8 cellular contexts compared by ENCODE assay signal in the genomic region with DNA sequence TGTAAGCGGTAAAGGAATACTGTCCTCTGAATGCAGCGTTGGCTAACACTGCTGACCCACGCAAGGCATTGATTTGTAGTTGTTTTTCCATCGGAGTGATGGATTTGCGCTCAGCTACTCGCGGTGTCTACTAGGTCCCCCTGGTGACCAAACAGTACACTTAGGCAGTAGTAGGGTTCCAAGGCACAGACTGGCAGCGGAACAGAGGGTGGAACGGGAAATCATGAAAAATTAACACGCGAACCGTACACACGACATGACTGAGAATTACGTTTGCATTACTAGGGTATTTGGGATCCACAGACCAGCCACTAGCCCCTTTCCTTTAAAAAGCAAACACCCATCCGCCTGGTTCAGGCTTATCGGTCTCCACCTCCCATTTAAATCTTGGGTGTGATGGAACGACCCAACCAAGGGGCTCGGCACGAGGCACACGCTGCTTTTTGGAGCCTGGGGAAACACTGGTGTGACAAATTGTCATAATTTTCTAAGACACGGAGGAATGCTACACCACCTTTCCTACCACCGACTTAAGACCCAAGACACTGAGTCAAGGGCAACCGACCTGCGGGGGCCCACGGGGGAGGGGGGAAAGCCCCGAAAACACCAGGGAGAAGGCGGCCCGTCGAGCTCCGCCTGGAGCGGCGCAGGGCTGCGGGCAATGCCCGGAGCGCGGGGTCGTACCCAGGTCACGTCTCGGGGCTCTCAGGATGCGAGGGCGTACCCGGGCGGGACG. TPM values are rescaled to one million over a fixed set of nuclear protein-coding genes. Genes with fewer than 3 reads are reported as not detected.
DNase-seq lines count a peak whose midpoint lies in the region; ATAC-seq, FAIRE-seq and TF ChIP-seq lines count a peak whose summit lies in the region.

No MANE protein-coding gene starts in this region.

- no peaks in the 10 kb centered on the region for H3K27me3 ChIP-seq in parathyroid adenoma (ENCODE audit: control insufficient read depth, insufficient read depth, low read length)
- H3K27me3 ChIP-seq in upper lobe of left lung = no peaks in the 10 kb centered on the region

- DNase-seq in H54 (ENCODE audit: insufficient read length, low spot score) (peak; percentile 31), LNCaP clone FGC (ENCODE audit: low read depth) (peak; percentile 57), SK-MEL-5 (ENCODE audit: low read depth, low spot score) (peak; percentile 85), Right ventricle myocardium superior (peak; percentile 58), upper lobe of left lung (peak in 1 of 2 donors; percentile 70)
- DNase-seq in activated naive CD8-positive, alpha-beta T cell treated with anti-CD3 and anti-CD28 coated beads, Interleukin-2, amount 50 U/mL, for 16 hours (ENCODE audit: low read depth, low spot score) = peak; percentile 29

- no peaks in the 10 kb centered on the region for H3K4me1 ChIP-seq in parathyroid adenoma
- peaks cover 0 to 14% (median 12%) of the 10 kb centered on the region in 4 donors for H3K4me1 ChIP-seq in upper lobe of left lung

- peak overlapping the region; percentile 99 for H3K4me2 ChIP-seq in parathyroid adenoma (ENCODE audit: low read length)

- H2AFZ ChIP-seq in parathyroid adenoma = peak overlapping the region; percentile 81

- H3K36me3 ChIP-seq in parathyroid adenoma (ENCODE audit: control insufficient read depth, insufficient read depth, low read length) (no peaks in the 10 kb centered on the region), upper lobe of left lung (no peaks in the 10 kb centered on the region)

- TF ChIP-seq POLR2A in H54 (IDR thresholded peaks at IDR 0.05; ENCODE audit: low read depth, low read length) (no peak), upper lobe of left lung (IDR thresholded peaks at IDR 0.05) (peak in 1 of 4 donors; percentile 50)

- peak overlapping the region; percentile 71 for H3K4me3 ChIP-seq in LNCaP clone FGC (ENCODE audit: low read depth, low read length)
- H3K4me3 ChIP-seq in parathyroid adenoma (ENCODE audit: low read depth, low read length) = peak overlapping the region; percentile 82
- H3K4me3 ChIP-seq in upper lobe of left lung = peak overlapping the region; percentile 72 to 96 (median 84)

- peak; percentile 83 for FAIRE-seq in G401.6 (lab: Jason Lieb, UNC)
- FAIRE-seq in H54 (lab: Jason Lieb, UNC) = peak; percentile 98

- ATAC-seq in Right ventricle myocardium superior (ENCODE audit: poor library complexity) = peak; percentile 79
- ATAC-seq in upper lobe of left lung (ENCODE audit: low FRiP score in 2 of 2) = peak; percentile 80 to 82

- H3K79me2 ChIP-seq in parathyroid adenoma = no peaks in the 10 kb centered on the region

- TF ChIP-seq CTCF in LNCaP clone FGC (IDR thresholded peaks at IDR 0.05; ENCODE audit: control insufficient read depth, extremely low read depth, insufficient read depth) (peak; percentile 84), parathyroid adenoma (IDR thresholded peaks at IDR 0.05) (peak; percentile 55), upper lobe of left lung (IDR thresholded peaks at IDR 0.05) (peak; percentile 26 to 73 (median 58))

- no peak for TF ChIP-seq EP300 in upper lobe of left lung (IDR thresholded peaks at IDR 0.05)

- H3K9me3 ChIP-seq in parathyroid adenoma (ENCODE audit: control insufficient read depth, low read length) = no peaks in the 10 kb centered on the region
- H3K9me3 ChIP-seq in upper lobe of left lung = no peaks in the 10 kb centered on the region

- intact Hi-C loops in Right ventricle myocardium superior (cut with DNase I) = no loop called here

- peak overlapping the region; percentile 79 for H3K27ac ChIP-seq in parathyroid adenoma
- H3K27ac ChIP-seq in upper lobe of left lung = peak overlapping the region; percentile 90 to 96 (median 93)

- WGBS in upper lobe of left lung, 2 donors = 1 to 3% methylated on average over 15 to 25 of the region's 44 CpGs

- H3K9ac ChIP-seq in parathyroid adenoma = no peak overlapping the region

- in situ Hi-C loops in SK-MEL-5 (cut with HindIII; ENCODE audit: low pct_unique_long_range_greater_than_20kb, low sequenced_read_pairs) = no loop called here

RNA-seq across cellular contexts. Expression of gene DIPK1A, which starts 0.7 kb away (rescaled TPM):
- 11.1 and 12.4 TPM in 2 replicates for total RNA-seq in SK-MEL-5 (2014; rRNA removed; shearing (Covaris generic))
- 12.2 and 18.5 TPM in 2 replicates for polyA plus RNA-seq in SK-MEL-5 (2015; cell fraction: cytosol; rRNA removed)
- polyA plus RNA-seq in SK-MEL-5 (2015; cell fraction: nucleus; rRNA removed) = 3.5 and 3.8 TPM in 2 replicates
- total RNA-seq in Right ventricle myocardium superior (7.0 TPM), upper lobe of left lung (10 to 100 TPM in 1 of 6 donors, 1 to 10 TPM in 5; 2.8 to 15.2 (median 4.4) TPM)
